Comparison of ENCODE assay signal across 11 cellular contexts in the genomic region with DNA sequence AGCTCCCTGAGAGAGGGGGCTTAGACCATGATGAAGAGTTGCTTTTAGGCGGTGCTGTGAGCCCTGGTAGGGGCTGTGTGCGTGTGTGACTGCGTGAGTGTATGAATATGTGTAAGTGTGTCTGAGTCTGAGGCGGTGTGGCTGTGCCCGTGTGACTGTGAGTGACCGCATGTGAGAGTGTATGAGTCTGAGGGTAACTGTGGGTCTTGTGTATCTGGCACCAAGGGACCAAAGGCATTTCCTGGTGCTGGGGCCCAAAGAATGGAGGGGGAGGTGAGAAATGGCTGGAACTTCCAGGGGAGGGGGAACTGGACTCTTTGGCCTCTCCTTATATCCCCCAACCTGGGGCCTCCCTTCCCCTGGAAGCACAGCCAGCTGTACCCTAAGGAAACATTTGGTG. TPM values are rescaled to one million over a fixed set of nuclear protein-coding genes. Genes with fewer than 3 reads are reported as not detected.
DNase-seq lines count a peak whose midpoint lies in the region; ATAC-seq and TF ChIP-seq lines count a peak whose summit lies in the region.
"Had no signal": no experiment of that assay in that cellular context is flagged by ENCODE, and none has a peak within 500 bp of the region (broad histone marks: within the 10 kb centered on the region; RNA-seq: fewer than 3 reads in every experiment).

No MANE protein-coding gene starts in this region.

- H3K4me3 ChIP-seq in mesodermal cell (ENCODE audit: extremely low read depth, insufficient read depth, low read length, poor library complexity, severe bottlenecking) (peak overlapping the region; percentile 11), transverse colon (no peak overlapping the region)

- peaks cover 40% of the 10 kb centered on the region for H3K4me1 Mint-ChIP-seq in activated naive CD4-positive, alpha-beta T cell treated with anti-CD3 and anti-CD28 coated beads, Interleukin-2, amount 50 U/mL, for 24 hours
- H3K4me1 Mint-ChIP-seq in activated naive CD4-positive, alpha-beta T cell treated with anti-CD3 and anti-CD28 coated beads for 36 hours (ENCODE audit: low read depth) = peaks cover 19% of the 10 kb centered on the region
- peaks cover 26% of the 10 kb centered on the region for H3K4me1 Mint-ChIP-seq in central memory CD8-positive, alpha-beta T cell
- H3K4me1 Mint-ChIP-seq in activated CD4-positive, alpha-beta T cell treated with anti-CD3 and anti-CD28 coated beads, Interleukin-2, amount 10 ng/mL, durations not matched to agents 7 days and 5 days = peaks cover 41% of the 10 kb centered on the region

- TF ChIP-seq CTCF in transverse colon (IDR thresholded peaks at IDR 0.05) = no peak

- H3K4me3 Mint-ChIP-seq in activated naive CD4-positive, alpha-beta T cell treated with anti-CD3 and anti-CD28 coated beads, Interleukin-2, amount 50 U/mL, for 24 hours = no peak overlapping the region
- H3K4me3 Mint-ChIP-seq in activated naive CD4-positive, alpha-beta T cell treated with anti-CD3 and anti-CD28 coated beads for 36 hours = no peak overlapping the region
- no peak overlapping the region for H3K4me3 Mint-ChIP-seq in central memory CD8-positive, alpha-beta T cell
- no peak overlapping the region for H3K4me3 Mint-ChIP-seq in activated CD4-positive, alpha-beta T cell treated with anti-CD3 and anti-CD28 coated beads, Interleukin-2, amount 10 ng/mL, durations not matched to agents 7 days and 5 days

- H3K36me3 ChIP-seq in mesodermal cell (ENCODE audit: control insufficient read depth, insufficient read depth, low read length) = peaks cover 22% of the 10 kb centered on the region
- peaks cover 0 to 14% (median 4%) of the 10 kb centered on the region in 4 donors for H3K36me3 ChIP-seq in transverse colon

- no peaks in the 10 kb centered on the region for H3K9me3 ChIP-seq in mesodermal cell (ENCODE audit: control insufficient read depth, low read length)
- no peaks in the 10 kb centered on the region for H3K9me3 ChIP-seq in transverse colon
- H3K9me3 ChIP-seq: SJSA1 had no signal

- H3K36me3 Mint-ChIP-seq in activated naive CD4-positive, alpha-beta T cell treated with anti-CD3 and anti-CD28 coated beads, Interleukin-2, amount 50 U/mL, for 24 hours = peaks cover 8% of the 10 kb centered on the region
- H3K36me3 Mint-ChIP-seq in activated naive CD4-positive, alpha-beta T cell treated with anti-CD3 and anti-CD28 coated beads for 36 hours (ENCODE audit: low read depth) = peaks cover 13% of the 10 kb centered on the region
- peaks cover 17% of the 10 kb centered on the region for H3K36me3 Mint-ChIP-seq in central memory CD8-positive, alpha-beta T cell (ENCODE audit: insufficient read depth)
- H3K36me3 Mint-ChIP-seq in activated CD4-positive, alpha-beta T cell treated with anti-CD3 and anti-CD28 coated beads, Interleukin-2, amount 10 ng/mL, durations not matched to agents 7 days and 5 days (ENCODE audit: low read depth) = peaks cover 30% of the 10 kb centered on the region

- CTCF ChIA-PET in activated naive CD4-positive, alpha-beta T cell treated with anti-CD3 and anti-CD28 coated beads for 36 hours (lab: Charles Lee) = interaction anchor here (1.0 to 1.2 kb wide), 2 partner anchors 10 to 49 kb away, joined by 3 to 4 read pairs; no protein-coding TSS in a partner anchor
- CTCF ChIA-PET in activated CD4-positive, alpha-beta T cell treated with anti-CD3 and anti-CD28 coated beads, Interleukin-2, amount 10 ng/mL, durations not matched to agents 7 days and 5 days (lab: Charles Lee) = interaction anchor here (0.7 kb wide), 1 partner anchor 16 kb away, joined by 3 read pairs; the partner anchor contains the start of gene SIGMAR1

- WGBS in mesodermal cell (ENCODE audit: insufficient coverage in 2 of 2), 2 experiments = 82 to 88% methylated on average over 6 of the region's 6 CpGs
- WGBS in transverse colon (ENCODE audit: low coverage in 1 of 2), 2 donors = 42 to 62% methylated on average over 5 to 6 of the region's 6 CpGs

- no peak for TF ChIP-seq EP300 in transverse colon (IDR thresholded peaks at IDR 0.05; ENCODE audit: low read depth)

- intact Hi-C loops in activated naive CD4-positive, alpha-beta T cell treated with anti-CD3 and anti-CD28 coated beads for 36 hours (cut with micrococcal nuclease) = no loop called here
- intact Hi-C loops in transverse colon (cut with DNase I; ENCODE audit: low total_unique reads) = loop anchor here (10.0 kb wide), 1 partner anchor 432 kb away; no protein-coding TSS in a partner anchor

- H3K27me3 Mint-ChIP-seq in activated naive CD4-positive, alpha-beta T cell treated with anti-CD3 and anti-CD28 coated beads, Interleukin-2, amount 50 U/mL, for 24 hours = no peaks in the 10 kb centered on the region
- no peaks in the 10 kb centered on the region for H3K27me3 Mint-ChIP-seq in activated naive CD4-positive, alpha-beta T cell treated with anti-CD3 and anti-CD28 coated beads for 36 hours (ENCODE audit: low read depth)
- no peaks in the 10 kb centered on the region for H3K27me3 Mint-ChIP-seq in central memory CD8-positive, alpha-beta T cell
- H3K27me3 Mint-ChIP-seq in activated CD4-positive, alpha-beta T cell treated with anti-CD3 and anti-CD28 coated beads, Interleukin-2, amount 10 ng/mL, durations not matched to agents 7 days and 5 days = no peaks in the 10 kb centered on the region

- H3K27ac ChIP-seq in mesodermal cell (ENCODE audit: low read depth, low read length, severe bottlenecking) = peak overlapping the region; percentile 81
- H3K27ac ChIP-seq in transverse colon = peak overlapping the region; percentile 82 to 89 (median 86)
- H3K27ac ChIP-seq: SJSA1 had no signal

- no peak for ATAC-seq in central memory CD8-positive, alpha-beta T cell (replicated peaks; ENCODE audit: extremely low read depth, poor library complexity, severe bottlenecking)
- ATAC-seq in GM21390 (IDR thresholded peaks at IDR 0.05; ENCODE audit: unreplicated experiment) = no peak

- no peaks in the 10 kb centered on the region for H3K27me3 ChIP-seq in transverse colon
- H3K27me3 ChIP-seq: SJSA1 had no signal

- no peak for DNase-seq in activated naive CD4-positive, alpha-beta T cell treated with anti-CD3 and anti-CD28 coated beads for 36 hours
- no peak for DNase-seq in central memory CD8-positive, alpha-beta T cell (ENCODE audit: low spot score in 2 of 2)
- DNase-seq in transverse colon = no peak
- no peak for DNase-seq in activated CD4-positive, alpha-beta T cell treated with anti-CD3 and anti-CD28 coated beads, Interleukin-2, amount 10 ng/mL, durations not matched to agents 7 days and 5 days
- DNase-seq in stimulated activated naive CD4-positive, alpha-beta T cell (lab: John Stamatoyannopoulos, UW) = no peak
- DNase-seq: activated naive CD4-positive, alpha-beta T cell treated with anti-CD3 and anti-CD28 coated beads, Interleukin-2, amount 50 U/mL, for 16 hours had no signal

- TF ChIP-seq POLR2A in transverse colon (IDR thresholded peaks at IDR 0.05) = no peak

- peak overlapping the region; percentile 78 for H3K27ac Mint-ChIP-seq in activated naive CD4-positive, alpha-beta T cell treated with anti-CD3 and anti-CD28 coated beads, Interleukin-2, amount 50 U/mL, for 24 hours
- no peak overlapping the region for H3K27ac Mint-ChIP-seq in activated naive CD4-positive, alpha-beta T cell treated with anti-CD3 and anti-CD28 coated beads for 36 hours
- H3K27ac Mint-ChIP-seq in central memory CD8-positive, alpha-beta T cell (ENCODE audit: low read depth) = peak overlapping the region; percentile 14
- H3K27ac Mint-ChIP-seq in activated CD4-positive, alpha-beta T cell treated with anti-CD3 and anti-CD28 coated beads, Interleukin-2, amount 10 ng/mL, durations not matched to agents 7 days and 5 days = no peak overlapping the region

- in situ Hi-C loops in transverse colon (cut with MboI; ENCODE audit: low pct_ligation_motif_present in 1 of 4, low pct_unique_long_range_greater_than_20kb in 1 of 4, low sequenced_read_pairs in 3 of 4) = no loop called here

- POLR2A ChIA-PET in activated CD4-positive, alpha-beta T cell treated with anti-CD3 and anti-CD28 coated beads, Interleukin-2, amount 10 ng/mL, durations not matched to agents 7 days and 5 days (lab: Charles Lee) = no interaction called here

- H3K9me3 Mint-ChIP-seq in activated naive CD4-positive, alpha-beta T cell treated with anti-CD3 and anti-CD28 coated beads, Interleukin-2, amount 50 U/mL, for 24 hours = no peaks in the 10 kb centered on the region
- no peaks in the 10 kb centered on the region for H3K9me3 Mint-ChIP-seq in activated naive CD4-positive, alpha-beta T cell treated with anti-CD3 and anti-CD28 coated beads for 36 hours
- no peaks in the 10 kb centered on the region for H3K9me3 Mint-ChIP-seq in central memory CD8-positive, alpha-beta T cell
- H3K9me3 Mint-ChIP-seq in activated CD4-positive, alpha-beta T cell treated with anti-CD3 and anti-CD28 coated beads, Interleukin-2, amount 10 ng/mL, durations not matched to agents 7 days and 5 days = no peaks in the 10 kb centered on the region

- H3K4me1 ChIP-seq in mesodermal cell (ENCODE audit: control insufficient read depth, insufficient read depth, low read length, poor library complexity, severe bottlenecking) (peaks cover 23% of the 10 kb centered on the region), transverse colon (peaks cover 18 to 48% (median 39%) of the 10 kb centered on the region in 4 donors)

RNA-seq across cellular contexts. Expression of gene IL11RA, which starts 1.1 kb away (rescaled TPM):
- total RNA-seq in activated naive CD4-positive, alpha-beta T cell treated with anti-CD3 and anti-CD28 coated beads for 36 hours = 10 to 100 TPM; 12.1 to 13.0 TPM
- polyA plus RNA-seq in mesodermal cell (2013, experiment 1 of 2) = 32.0 TPM
- polyA plus RNA-seq in mesodermal cell (2013, experiment 2 of 2) = 22.0 TPM
- 10 to 100 TPM; 27.0 to 94.6 (median 47.5) TPM for total RNA-seq in transverse colon
- 10 to 100 TPM; 66.3 to 68.5 TPM for total RNA-seq in activated CD4-positive, alpha-beta T cell treated with anti-CD3 and anti-CD28 coated beads, Interleukin-2, amount 10 ng/mL, durations not matched to agents 7 days and 5 days

RNA-seq across cellular contexts. Expression of gene GALT, which starts 6.7 kb away (rescaled TPM):
- total RNA-seq in activated naive CD4-positive, alpha-beta T cell treated with anti-CD3 and anti-CD28 coated beads for 36 hours = 10 to 100 TPM; 42.0 to 44.6 TPM
- 31.0 TPM for polyA plus RNA-seq in mesodermal cell (2013, experiment 1 of 2)
- 36.5 TPM for polyA plus RNA-seq in mesodermal cell (2013, experiment 2 of 2)
- 100 to 1,000 TPM in 2 of 4 donors, 10 to 100 TPM in 2; 73.5 to 147 (median 97.3) TPM for total RNA-seq in transverse colon
- 100 to 1,000 TPM; 114 to 125 TPM for total RNA-seq in activated CD4-positive, alpha-beta T cell treated with anti-CD3 and anti-CD28 coated beads, Interleukin-2, amount 10 ng/mL, durations not matched to agents 7 days and 5 days

RNA-seq across cellular contexts. Expression of gene CCL27, which starts 9.3 kb away (rescaled TPM):
- under 1 TPM in 1 of 2 experiments, not detected in 1; 0.69 TPM for total RNA-seq in activated naive CD4-positive, alpha-beta T cell treated with anti-CD3 and anti-CD28 coated beads for 36 hours
- polyA plus RNA-seq in mesodermal cell (2013, experiment 1 of 2) = not detected
- polyA plus RNA-seq in mesodermal cell (2013, experiment 2 of 2) = 0.51 TPM
- not detected for total RNA-seq in transverse colon
- total RNA-seq in activated CD4-positive, alpha-beta T cell treated with anti-CD3 and anti-CD28 coated beads, Interleukin-2, amount 10 ng/mL, durations not matched to agents 7 days and 5 days = not detected
- total RNA-seq: SJSA1 had no signal

RNA-seq across cellular contexts. Expression of gene SIGMAR1, which starts 15.5 kb away (rescaled TPM):
- total RNA-seq in activated naive CD4-positive, alpha-beta T cell treated with anti-CD3 and anti-CD28 coated beads for 36 hours = 10 to 100 TPM; 58.9 TPM
- 78.1 TPM for polyA plus RNA-seq in mesodermal cell (2013, experiment 1 of 2)
- 61.4 TPM for polyA plus RNA-seq in mesodermal cell (2013, experiment 2 of 2)
- total RNA-seq in transverse colon = 100 to 1,000 TPM in 1 of 4 donors, 10 to 100 TPM in 3; 45.6 to 102 (median 62.6) TPM
- total RNA-seq in activated CD4-positive, alpha-beta T cell treated with anti-CD3 and anti-CD28 coated beads, Interleukin-2, amount 10 ng/mL, durations not matched to agents 7 days and 5 days = 10 to 100 TPM; 57.7 to 62.2 TPM

RNA-seq across cellular contexts. Expression of gene ARID3C, which starts 24.3 kb away (rescaled TPM):
- under 1 TPM; 0.29 to 0.37 TPM for total RNA-seq in activated naive CD4-positive, alpha-beta T cell treated with anti-CD3 and anti-CD28 coated beads for 36 hours
- polyA plus RNA-seq in mesodermal cell (2013, experiment 1 of 2) = not detected
- not detected for polyA plus RNA-seq in mesodermal cell (2013, experiment 2 of 2)
- not detected for total RNA-seq in transverse colon
- total RNA-seq in activated CD4-positive, alpha-beta T cell treated with anti-CD3 and anti-CD28 coated beads, Interleukin-2, amount 10 ng/mL, durations not matched to agents 7 days and 5 days = under 1 TPM; 0.46 to 0.69 TPM
- total RNA-seq: SJSA1 had no signal
- polyA plus RNA-seq: BJ had no signal

Comparison
In these comparisons a context has a peak if more than half of its experiments do, and no peak if none do; other contexts are left out.
1. H3K27ac Mint-ChIP-seq: peak in activated naive CD4-positive, alpha-beta T cell treated with anti-CD3 and anti-CD28 coated beads, Interleukin-2, amount 50 U/mL, for 24 hours (single experiment) and central memory CD8-positive, alpha-beta T cell (single experiment); none in activated naive CD4-positive, alpha-beta T cell treated with anti-CD3 and anti-CD28 coated beads for 36 hours (single experiment) and activated CD4-positive, alpha-beta T cell treated with anti-CD3 and anti-CD28 coated beads, Interleukin-2, amount 10 ng/mL, durations not matched to agents 7 days and 5 days (single experiment).